Comparison of ENCODE assay signal across 24 cellular contexts in the genomic region with DNA sequence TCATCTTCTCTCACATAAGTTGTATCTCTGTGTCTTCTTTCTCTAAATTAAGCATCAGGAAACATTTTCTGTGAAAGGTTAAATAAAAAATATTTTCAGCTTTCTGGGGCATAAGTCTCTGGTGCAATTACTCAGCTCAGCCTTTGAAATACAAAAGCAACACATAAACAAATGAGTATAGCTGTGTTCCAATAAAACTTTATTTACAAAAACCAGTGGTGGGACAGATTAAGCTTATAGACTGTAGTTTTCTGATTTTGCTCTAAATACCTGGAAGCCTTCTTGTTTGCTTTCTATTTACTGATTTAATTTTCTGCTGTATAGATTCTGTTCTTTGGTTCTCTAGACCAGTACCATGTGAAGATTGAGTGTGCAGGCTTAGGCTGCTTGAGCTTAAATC.
"Had no signal": no experiment of that assay in that cellular context is flagged by ENCODE, and none has a peak within 500 bp of the region (broad histone marks: within the 10 kb centered on the region; RNA-seq: fewer than 3 reads in every experiment).

No MANE protein-coding gene starts in this region.

- H3K4me3 ChIP-seq: coronary artery, dorsolateral prefrontal cortex, esophagus squamous epithelium, gastroesophageal sphincter, heart left ventricle, hepatocyte, left lung, lower lobe of right lung, mucosa of descending colon had no signal

- H3K27me3 ChIP-seq: hepatocyte had no signal

- H3K27ac Mint-ChIP-seq: immature natural killer cell, mesothelial cell of epicardium, naive B cell had no signal

- H3K9me3 Mint-ChIP-seq: immature natural killer cell, mesothelial cell of epicardium, naive B cell had no signal

- FAIRE-seq: colon, endothelial cell of umbilical vein had no signal

- DNase-seq: dermis blood vessel endothelial cell; dorsolateral prefrontal cortex; effector CD4-positive, alpha-beta T cell; effector memory CD4-positive, alpha-beta T cell; esophagus squamous epithelium; foreskin fibroblast; foreskin melanocyte; heart left ventricle; hypothalamus; immature natural killer cell; islet precursor cell; left cardiac atrium; left lung; left ventricle myocardium superior; lower lobe of right lung; mesenchymal stem cell; mucosa of descending colon; naive B cell had no signal

- H3K4me2 ChIP-seq: hepatocyte had no signal

- H3K36me3 ChIP-seq: esophagus squamous epithelium, gastroesophageal sphincter, heart left ventricle, left lung, lower lobe of right lung had no signal

- H3K79me2 ChIP-seq: hepatocyte had no signal

- H3K27ac ChIP-seq: coronary artery, dorsolateral prefrontal cortex, esophagus squamous epithelium, gastroesophageal sphincter, heart left ventricle, hepatocyte, left lung, lower lobe of right lung had no signal

- ATAC-seq: gastroesophageal sphincter, heart left ventricle, left cardiac atrium, left lung, left ventricle myocardium superior, lower lobe of right lung, mucosa of descending colon had no signal

- H3K9me3 ChIP-seq: esophagus squamous epithelium, gastroesophageal sphincter, heart left ventricle, left lung, lower lobe of right lung, mucosa of descending colon had no signal

- H3K36me3 Mint-ChIP-seq: mesothelial cell of epicardium, naive B cell had no signal

- H2AFZ ChIP-seq: hepatocyte had no signal

- H3K4me1 ChIP-seq: gastroesophageal sphincter, heart left ventricle, left lung, lower lobe of right lung had no signal

- H3K4me1 Mint-ChIP-seq: mesothelial cell of epicardium, naive B cell had no signal

- H3K4me3 Mint-ChIP-seq: immature natural killer cell, mesothelial cell of epicardium, naive B cell had no signal
